Comparison of ENCODE assay signal across 16 cellular contexts in the genomic region with DNA sequence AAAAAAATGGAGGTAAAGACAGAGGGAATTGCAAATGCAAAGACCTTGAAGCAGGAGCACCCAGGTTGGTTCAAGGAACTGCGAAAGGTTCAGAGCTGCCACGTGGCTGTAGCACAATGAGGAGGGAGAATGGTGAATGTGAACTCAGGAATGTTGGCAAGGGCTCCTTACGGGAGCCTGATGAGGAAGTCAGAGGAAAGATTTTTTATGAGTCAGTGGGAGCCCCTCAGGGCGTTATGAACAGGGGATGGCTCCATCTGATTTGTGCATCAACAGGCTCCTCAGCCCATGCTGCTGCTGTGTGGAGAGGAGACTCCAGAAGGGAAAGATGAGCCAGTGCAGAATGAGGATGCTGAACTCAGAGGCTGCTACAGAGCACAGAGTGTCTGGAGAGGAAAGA.
DNase-seq lines count a peak whose midpoint lies in the region; ATAC-seq, FAIRE-seq and TF ChIP-seq lines count a peak whose summit lies in the region.
"Had no signal": no experiment of that assay in that cellular context is flagged by ENCODE, and none has a peak within 500 bp of the region (broad histone marks: within the 10 kb centered on the region; RNA-seq: fewer than 3 reads in every experiment).

No MANE protein-coding gene starts in this region.

- H3K27me3 ChIP-seq in astrocyte (ENCODE audit: insufficient read depth, low read length) = no peaks in the 10 kb centered on the region
- peaks cover 4% of the 10 kb centered on the region for H3K27me3 ChIP-seq in hepatocyte
- H3K27me3 ChIP-seq in suprapubic skin = no peaks in the 10 kb centered on the region
- no peaks in the 10 kb centered on the region for H3K27me3 ChIP-seq in CD8-positive, alpha-beta memory T cell (ENCODE audit: insufficient read depth, low read length, poor library complexity, severe bottlenecking)
- H3K27me3 ChIP-seq: esophagus squamous epithelium, neural progenitor cell had no signal

- peaks cover 14% of the 10 kb centered on the region for H3K4me1 ChIP-seq in astrocyte (ENCODE audit: insufficient read depth, low read length)
- H3K4me1 ChIP-seq in hepatocyte (ENCODE audit: insufficient read depth) = no peaks in the 10 kb centered on the region
- H3K4me1 ChIP-seq in suprapubic skin = no peaks in the 10 kb centered on the region
- peaks cover 3% of the 10 kb centered on the region for H3K4me1 ChIP-seq in CD8-positive, alpha-beta memory T cell (ENCODE audit: insufficient read depth, low read length)
- H3K4me1 ChIP-seq: esophagus squamous epithelium, neural progenitor cell had no signal

- CTCF ChIA-PET in CD8-positive, alpha-beta memory T cell (lab: Charles Lee) = no interaction called here

- H3K27ac Mint-ChIP-seq in astrocyte (ENCODE audit: unreplicated experiment) = no peak overlapping the region
- H3K27ac Mint-ChIP-seq in CD8-positive, alpha-beta memory T cell = no peak overlapping the region
- H3K27ac Mint-ChIP-seq: activated CD4-positive, alpha-beta memory T cell treated with anti-CD3 and anti-CD28 coated beads for 36 hours; B cell; neural progenitor cell had no signal

- peaks cover 10% of the 10 kb centered on the region for H3K27me3 Mint-ChIP-seq in astrocyte (ENCODE audit: low read depth, unreplicated experiment)
- no peaks in the 10 kb centered on the region for H3K27me3 Mint-ChIP-seq in CD8-positive, alpha-beta memory T cell
- H3K27me3 Mint-ChIP-seq: activated CD4-positive, alpha-beta memory T cell treated with anti-CD3 and anti-CD28 coated beads for 36 hours; B cell had no signal

- H3K4me3 Mint-ChIP-seq in astrocyte (ENCODE audit: unreplicated experiment) = no peak overlapping the region
- no peak overlapping the region for H3K4me3 Mint-ChIP-seq in CD8-positive, alpha-beta memory T cell
- H3K4me3 Mint-ChIP-seq: activated CD4-positive, alpha-beta memory T cell treated with anti-CD3 and anti-CD28 coated beads for 36 hours; B cell; neural progenitor cell had no signal

- H4K20me1 ChIP-seq in astrocyte (ENCODE audit: insufficient read depth, low read length) (no peaks in the 10 kb centered on the region), hepatocyte (ENCODE audit: insufficient read depth, poor library complexity, severe bottlenecking) (no peaks in the 10 kb centered on the region)

- peak; percentile 30 for DNase-seq in AG09319 (ENCODE audit: extremely low read depth, low read depth)
- peak; percentile 89 for DNase-seq in HPDE6-E6E7 (ENCODE audit: extremely low spot score)
- DNase-seq in astrocyte (ENCODE audit: low read depth) = peak; percentile 80
- DNase-seq in hepatocyte (ENCODE audit: low spot score) = peak; percentile 28
- DNase-seq in suprapubic skin (ENCODE audit: low spot score in 2 of 2) = no peak
- no peak for DNase-seq in CD8-positive, alpha-beta memory T cell
- DNase-seq: activated CD4-positive, alpha-beta memory T cell treated with anti-CD3 and anti-CD28 coated beads for 36 hours; activated gamma-delta T cell treated with Interleukin-2 at 50 U/mL for 16 hours; central memory CD4-positive, alpha-beta T cell; esophagus squamous epithelium; NCI-H2081 had no signal

- ATAC-seq in GM18502 (IDR thresholded peaks at IDR 0.05; ENCODE audit: poor library complexity, unreplicated experiment) (no peak), GM21825 (IDR thresholded peaks at IDR 0.05; ENCODE audit: unreplicated experiment) (no peak)
- ATAC-seq: HepG2 had no signal

- TF ChIP-seq POLR2A in suprapubic skin (IDR thresholded peaks at IDR 0.05) = no peak

- H3K36me3 Mint-ChIP-seq in astrocyte (ENCODE audit: low read depth, unreplicated experiment) = no peaks in the 10 kb centered on the region
- H3K36me3 Mint-ChIP-seq in CD8-positive, alpha-beta memory T cell = no peaks in the 10 kb centered on the region
- H3K36me3 Mint-ChIP-seq: activated CD4-positive, alpha-beta memory T cell treated with anti-CD3 and anti-CD28 coated beads for 36 hours; neural progenitor cell had no signal

- H3K9me3 Mint-ChIP-seq in astrocyte (ENCODE audit: unreplicated experiment) = no peaks in the 10 kb centered on the region
- peaks cover 0 to 16% (median 0%) of the 10 kb centered on the region in 5 donors for H3K9me3 Mint-ChIP-seq in CD8-positive, alpha-beta memory T cell
- H3K9me3 Mint-ChIP-seq: activated CD4-positive, alpha-beta memory T cell treated with anti-CD3 and anti-CD28 coated beads for 36 hours; neural progenitor cell had no signal

- TF ChIP-seq CTCF in AG09319 (IDR thresholded peaks at IDR 0.05; ENCODE audit: low read depth, low read length) (no peak), astrocyte (IDR thresholded peaks at IDR 0.05; ENCODE audit: insufficient read depth, low read depth, low read length) (no peak), hepatocyte (IDR thresholded peaks at IDR 0.05; ENCODE audit: poor library complexity) (no peak), suprapubic skin (IDR thresholded peaks at IDR 0.05) (no peak)

- H3K27ac ChIP-seq in astrocyte (ENCODE audit: low read depth, low read length) (peak overlapping the region; percentile 53), hepatocyte (no peak overlapping the region), suprapubic skin (no peak overlapping the region)
- no peak overlapping the region for H3K27ac ChIP-seq in CD8-positive, alpha-beta memory T cell (ENCODE audit: low read depth, low read length)
- H3K27ac ChIP-seq: esophagus squamous epithelium, neural progenitor cell had no signal

- no peak overlapping the region for H3K4me3 ChIP-seq in astrocyte (ENCODE audit: insufficient read depth, low read depth, low read length)
- no peak overlapping the region for H3K4me3 ChIP-seq in hepatocyte
- no peak overlapping the region for H3K4me3 ChIP-seq in suprapubic skin
- no peak overlapping the region for H3K4me3 ChIP-seq in CD8-positive, alpha-beta memory T cell (ENCODE audit: low read length)
- H3K4me3 ChIP-seq: esophagus squamous epithelium, neural progenitor cell had no signal

- whole genome bisulfite sequencing in hepatocyte (ENCODE audit: low lambda C conversion rate, missing lambda C conversion rate) = 54% methylated on average over 4 of the region's 4 CpGs
- WGBS in suprapubic skin = 27% methylated on average over 4 of the region's 4 CpGs

- POLR2A ChIA-PET in CD8-positive, alpha-beta memory T cell (lab: Charles Lee) = no interaction called here

- peak; percentile 34 for FAIRE-seq in astrocyte (lab: Jason Lieb, UNC)
- FAIRE-seq: HepG2 had no signal

- no peak for TF ChIP-seq EP300 in suprapubic skin (IDR thresholded peaks at IDR 0.05)

- H3K9me2 ChIP-seq in hepatocyte (replicated peaks; ENCODE audit: insufficient read depth) = no peaks in the 10 kb centered on the region

- peak overlapping the region; percentile 72 for H3K4me2 ChIP-seq in astrocyte (ENCODE audit: low read length)
- H3K4me2 ChIP-seq in hepatocyte = no peak overlapping the region
- H3K4me2 ChIP-seq: neural progenitor cell had no signal

- H3K9me3 ChIP-seq in astrocyte (ENCODE audit: insufficient read depth, low read depth, low read length) (peaks cover 3% of the 10 kb centered on the region), hepatocyte (ENCODE audit: low read depth) (no peaks in the 10 kb centered on the region), suprapubic skin (no peaks in the 10 kb centered on the region)
- H3K9me3 ChIP-seq in CD8-positive, alpha-beta memory T cell (ENCODE audit: low read length) = no peaks in the 10 kb centered on the region
- H3K9me3 ChIP-seq: esophagus squamous epithelium had no signal

- H3K79me2 ChIP-seq in astrocyte (ENCODE audit: insufficient read depth, low read length) = no peaks in the 10 kb centered on the region
- H3K79me2 ChIP-seq in hepatocyte = no peaks in the 10 kb centered on the region

- H3K36me3 ChIP-seq in astrocyte (ENCODE audit: insufficient read depth, low read length) = no peaks in the 10 kb centered on the region
- H3K36me3 ChIP-seq in hepatocyte (replicated peaks; ENCODE audit: insufficient read depth, low read depth) = no peaks in the 10 kb centered on the region
- H3K36me3 ChIP-seq in suprapubic skin = no peaks in the 10 kb centered on the region
- no peaks in the 10 kb centered on the region for H3K36me3 ChIP-seq in CD8-positive, alpha-beta memory T cell (ENCODE audit: insufficient read depth, low read length)
- H3K36me3 ChIP-seq: esophagus squamous epithelium, neural progenitor cell had no signal

- H3K9ac ChIP-seq in astrocyte (ENCODE audit: low read length) = peak overlapping the region; percentile 60
- H3K9ac ChIP-seq: neural progenitor cell had no signal

- H3K4me1 Mint-ChIP-seq in astrocyte (ENCODE audit: low read depth, unreplicated experiment) = peaks cover 11% of the 10 kb centered on the region
- H3K4me1 Mint-ChIP-seq in CD8-positive, alpha-beta memory T cell = peaks cover 0 to 7% (median 6%) of the 10 kb centered on the region in 3 donors
- H3K4me1 Mint-ChIP-seq: neural progenitor cell had no signal

- peak overlapping the region; percentile 45 for H2AFZ ChIP-seq in astrocyte (ENCODE audit: low read depth, low read length)
- no peak overlapping the region for H2AFZ ChIP-seq in hepatocyte
- H2AFZ ChIP-seq: neural progenitor cell had no signal

Comparison
In these comparisons a context has a peak if more than half of its experiments do, and no peak if none do; other contexts are left out.
1. DNase-seq: peak in AG09319 (single experiment), HPDE6-E6E7 (single experiment), astrocyte (single experiment) and hepatocyte (single experiment); none in suprapubic skin (0 of 2) and CD8-positive, alpha-beta memory T cell (0 of 5).